31 cellular contexts compared by ENCODE assay signal in genomic region chr3:28315711-28316110, GRCh38. TPM values are rescaled to one million over a fixed set of nuclear protein-coding genes. Genes with fewer than 3 reads are reported as not detected.
"Had no signal": no experiment of that assay in that cellular context is flagged by ENCODE, and none has a peak within 500 bp of the region (broad histone marks: within the 10 kb centered on the region; RNA-seq: fewer than 3 reads in every experiment).

No MANE protein-coding gene starts in this region.

- H3K27me3 ChIP-seq: brain microvascular endothelial cell, esophagus muscularis mucosa, foreskin keratinocyte, gastrocnemius medialis, heart left ventricle had no signal

- ATAC-seq: activated CD4-positive, alpha-beta T cell treated with anti-CD3 and anti-CD28 coated beads for 36 hours; activated CD8-positive, alpha-beta memory T cell treated with anti-CD3 and anti-CD28 coated beads, Interleukin-2, amount 10 ng/mL, durations not matched to agents 7 days and 5 days; activated CD8-positive, alpha-beta T cell treated with anti-CD3 and anti-CD28 coated beads, Interleukin-2, amount 10 ng/mL, durations not matched to agents 7 days and 5 days; activated T-helper 17 cell treated with anti-CD3 and anti-CD28 coated beads, Interleukin-2, amount 50 U/mL, for 72 hours; effector memory CD8-positive, alpha-beta T cell; foreskin keratinocyte; gastrocnemius medialis; heart left ventricle; T-helper 17 cell had no signal

- H3K9me3 ChIP-seq: esophagus muscularis mucosa, gastrocnemius medialis, heart left ventricle had no signal

- H3K27ac Mint-ChIP-seq: activated CD4-positive, alpha-beta memory T cell treated with anti-CD3 and anti-CD28 coated beads for 36 hours; activated CD4-positive, alpha-beta T cell treated with anti-CD3 and anti-CD28 coated beads for 36 hours; activated CD4-positive, alpha-beta T cell treated with anti-CD3 and anti-CD28 coated beads, Interleukin-2, amount 10 ng/mL, durations not matched to agents 24 days and 14 days; activated CD8-positive, alpha-beta memory T cell treated with anti-CD3 and anti-CD28 coated beads, Interleukin-2, amount 10 ng/mL, durations not matched to agents 7 days and 5 days; activated naive CD8-positive, alpha-beta T cell; activated T-cell treated with anti-CD3 and anti-CD28 coated beads, Interleukin-2, amount 50 U/mL, for 24 hours; activated T-helper 17 cell treated with anti-CD3 and anti-CD28 coated beads, Interleukin-2, amount 50 U/mL, for 72 hours; T-helper 17 cell had no signal

- H3K27ac ChIP-seq: brain microvascular endothelial cell, esophagus muscularis mucosa, foreskin keratinocyte, gastrocnemius medialis, heart left ventricle had no signal

- H3K4me3 Mint-ChIP-seq: activated CD4-positive, alpha-beta memory T cell treated with anti-CD3 and anti-CD28 coated beads for 36 hours; activated CD4-positive, alpha-beta T cell treated with anti-CD3 and anti-CD28 coated beads for 36 hours; activated CD4-positive, alpha-beta T cell treated with anti-CD3 and anti-CD28 coated beads, Interleukin-2, amount 10 ng/mL, durations not matched to agents 24 days and 14 days; activated CD8-positive, alpha-beta memory T cell treated with anti-CD3 and anti-CD28 coated beads, Interleukin-2, amount 10 ng/mL, durations not matched to agents 7 days and 5 days; activated CD8-positive, alpha-beta T cell treated with anti-CD3 and anti-CD28 coated beads, Interleukin-2, amount 10 ng/mL, durations not matched to agents 7 days and 5 days; activated naive CD8-positive, alpha-beta T cell; activated T-cell treated with anti-CD3 and anti-CD28 coated beads, Interleukin-2, amount 50 U/mL, for 24 hours; activated T-helper 17 cell treated with anti-CD3 and anti-CD28 coated beads, Interleukin-2, amount 50 U/mL, for 72 hours; T-helper 17 cell had no signal

- H3K36me3 Mint-ChIP-seq: activated CD4-positive, alpha-beta memory T cell treated with anti-CD3 and anti-CD28 coated beads for 36 hours; activated naive CD8-positive, alpha-beta T cell had no signal

- H3K27me3 Mint-ChIP-seq: activated CD4-positive, alpha-beta memory T cell treated with anti-CD3 and anti-CD28 coated beads for 36 hours; activated CD4-positive, alpha-beta T cell treated with anti-CD3 and anti-CD28 coated beads for 36 hours; activated CD4-positive, alpha-beta T cell treated with anti-CD3 and anti-CD28 coated beads, Interleukin-2, amount 10 ng/mL, durations not matched to agents 24 days and 14 days; activated CD8-positive, alpha-beta memory T cell treated with anti-CD3 and anti-CD28 coated beads, Interleukin-2, amount 10 ng/mL, durations not matched to agents 7 days and 5 days; activated naive CD8-positive, alpha-beta T cell; activated T-cell treated with anti-CD3 and anti-CD28 coated beads, Interleukin-2, amount 50 U/mL, for 24 hours; activated T-helper 17 cell treated with anti-CD3 and anti-CD28 coated beads, Interleukin-2, amount 50 U/mL, for 72 hours; effector memory CD8-positive, alpha-beta T cell; T-helper 17 cell had no signal

- H3K36me3 ChIP-seq: brain microvascular endothelial cell had no signal

- DNase-seq: activated CD4-positive, alpha-beta memory T cell treated with anti-CD3 and anti-CD28 coated beads for 36 hours; activated CD4-positive, alpha-beta T cell treated with anti-CD3 and anti-CD28 coated beads for 36 hours; activated CD4-positive, alpha-beta T cell treated with anti-CD3 and anti-CD28 coated beads, Interleukin-2, amount 10 ng/mL, durations not matched to agents 24 days and 14 days; activated CD4-positive, CD25-positive, alpha-beta regulatory T cell; activated CD4-positive, CD25-positive, alpha-beta regulatory T cell treated with anti-CD3 and anti-CD28 coated beads, Interleukin-2, amount 50 U/mL, for 72 hours; activated CD8-positive, alpha-beta memory T cell treated with anti-CD3 and anti-CD28 coated beads, Interleukin-2, amount 10 ng/mL, durations not matched to agents 7 days and 5 days; activated CD8-positive, alpha-beta memory T cell treated with anti-CD3 and anti-CD28 coated beads, Interleukin-2, amount 50 U/mL, for 4 hours; activated CD8-positive, alpha-beta T cell treated with anti-CD3 and anti-CD28 coated beads, Interleukin-2, amount 10 ng/mL, durations not matched to agents 7 days and 5 days; activated effector memory CD4-positive, alpha-beta T cell treated with Interleukin-2 at 50 U/mL for 16 hours; activated gamma-delta T cell treated with Interleukin-2 at 50 U/mL for 16 hours; activated naive CD4-positive, alpha-beta T cell treated with anti-CD3 and anti-CD28 coated beads, Interleukin-2, amount 50 U/mL, for 16 hours; activated naive CD4-positive, alpha-beta T cell treated with Interleukin-2 at 50 U/mL for 16 hours; activated T-cell treated with anti-CD3 and anti-CD28 coated beads, Interleukin-2, amount 50 U/mL, for 24 hours; amniotic stem cell; anterior cingulate cortex; brain microvascular endothelial cell; cortex of kidney; dermis blood vessel endothelial cell; effector CD4-positive, alpha-beta T cell; effector memory CD8-positive, alpha-beta T cell; erythroblast; foreskin keratinocyte; gastrocnemius medialis; glutamatergic neuron; heart left ventricle; T-helper 1 cell; T-helper 17 cell had no signal

- H3K4me3 ChIP-seq: esophagus muscularis mucosa, gastrocnemius medialis, heart left ventricle had no signal

- H3K9me3 Mint-ChIP-seq: activated CD4-positive, alpha-beta memory T cell treated with anti-CD3 and anti-CD28 coated beads for 36 hours; activated CD4-positive, alpha-beta T cell treated with anti-CD3 and anti-CD28 coated beads, Interleukin-2, amount 10 ng/mL, durations not matched to agents 24 days and 14 days; activated T-cell treated with anti-CD3 and anti-CD28 coated beads, Interleukin-2, amount 50 U/mL, for 24 hours; activated T-helper 17 cell treated with anti-CD3 and anti-CD28 coated beads, Interleukin-2, amount 50 U/mL, for 72 hours; effector memory CD8-positive, alpha-beta T cell had no signal

- H3K4me1 ChIP-seq: esophagus muscularis mucosa, foreskin keratinocyte, gastrocnemius medialis, heart left ventricle had no signal

RNA-seq across cellular contexts. Expression of gene ZCWPW2, which starts 32.8 kb away (rescaled TPM):
- total RNA-seq: activated CD4-positive, alpha-beta T cell treated with anti-CD3 and anti-CD28 coated beads, Interleukin-2, amount 10 ng/mL, durations not matched to agents 24 days and 14 days; bronchial epithelial cell; dermis blood vessel endothelial cell had no signal
